In genomic region chr6:57116776-57117175, GRCh38 we compare ENCODE assay signal across 19 cellular contexts.
"Had no signal": no experiment of that assay in that cellular context is flagged by ENCODE, and none has a peak within 500 bp of the region (broad histone marks: within the 10 kb centered on the region; RNA-seq: fewer than 3 reads in every experiment).

No MANE protein-coding gene starts in this region.

- H3K4me3 ChIP-seq: esophagus squamous epithelium, gastrocnemius medialis, left lung, spleen, testis had no signal

- H3K27ac Mint-ChIP-seq: activated CD4-positive, alpha-beta T cell treated with anti-CD3 and anti-CD28 coated beads, Interleukin-2, amount 10 ng/mL, durations not matched to agents 7 days and 5 days; activated CD8-positive, alpha-beta T cell treated with anti-CD3 and anti-CD28 coated beads, Interleukin-2, amount 10 ng/mL, durations not matched to agents 7 days and 5 days; activated naive CD4-positive, alpha-beta T cell treated with anti-CD3 and anti-CD28 coated beads, Interleukin-2, amount 50 U/mL, for 24 hours; activated T-cell treated with anti-CD3 and anti-CD28 coated beads, Interleukin-2, amount 50 U/mL, for 72 hours; effector memory CD8-positive, alpha-beta T cell; naive thymus-derived CD8-positive, alpha-beta T cell; stimulated activated memory B cell treated with anti-CD40 and anti-IgM and Interleukin-4, amounts not matched to agents 10 μg/mL and 1 μg/mL and 100 μg/mL, for 72 hours; T-cell had no signal

- H3K36me3 ChIP-seq: gastrocnemius medialis, neutrophil, spleen had no signal

- H3K4me3 Mint-ChIP-seq: activated CD4-positive, alpha-beta T cell treated with anti-CD3 and anti-CD28 coated beads, Interleukin-2, amount 10 ng/mL, durations not matched to agents 7 days and 5 days; activated CD8-positive, alpha-beta T cell treated with anti-CD3 and anti-CD28 coated beads, Interleukin-2, amount 10 ng/mL, durations not matched to agents 7 days and 5 days; activated naive CD4-positive, alpha-beta T cell treated with anti-CD3 and anti-CD28 coated beads, Interleukin-2, amount 50 U/mL, for 24 hours; activated T-cell treated with anti-CD3 and anti-CD28 coated beads, Interleukin-2, amount 50 U/mL, for 72 hours; effector memory CD8-positive, alpha-beta T cell; naive thymus-derived CD8-positive, alpha-beta T cell; stimulated activated memory B cell treated with anti-CD40 and anti-IgM and Interleukin-4, amounts not matched to agents 10 μg/mL and 1 μg/mL and 100 μg/mL, for 72 hours; T-cell had no signal

- H3K27ac ChIP-seq: esophagus squamous epithelium, gastrocnemius medialis, left lung, neutrophil, spleen, testis had no signal

- H3K4me1 ChIP-seq: esophagus squamous epithelium, gastrocnemius medialis had no signal

- ATAC-seq: activated CD8-positive, alpha-beta T cell treated with anti-CD3 and anti-CD28 coated beads, Interleukin-2, amount 10 ng/mL, durations not matched to agents 7 days and 5 days; activated T-cell treated with anti-CD3 and anti-CD28 coated beads, Interleukin-2, amount 50 U/mL, for 72 hours; effector memory CD8-positive, alpha-beta T cell; gastrocnemius medialis; left lung; naive thymus-derived CD8-positive, alpha-beta T cell; stimulated activated memory B cell treated with anti-CD40 and anti-IgM and Interleukin-4, amounts not matched to agents 10 μg/mL and 1 μg/mL and 100 μg/mL, for 72 hours; T-cell had no signal

- H3K27me3 ChIP-seq: esophagus squamous epithelium, gastrocnemius medialis, left lung, neutrophil, spleen, testis had no signal

- H3K9me3 ChIP-seq: esophagus squamous epithelium, gastrocnemius medialis, left lung, neutrophil, spleen, testis had no signal

- H3K27me3 Mint-ChIP-seq: activated CD4-positive, alpha-beta T cell treated with anti-CD3 and anti-CD28 coated beads, Interleukin-2, amount 10 ng/mL, durations not matched to agents 7 days and 5 days; activated naive CD4-positive, alpha-beta T cell treated with anti-CD3 and anti-CD28 coated beads, Interleukin-2, amount 50 U/mL, for 24 hours; effector memory CD8-positive, alpha-beta T cell; naive thymus-derived CD8-positive, alpha-beta T cell; stimulated activated memory B cell treated with anti-CD40 and anti-IgM and Interleukin-4, amounts not matched to agents 10 μg/mL and 1 μg/mL and 100 μg/mL, for 72 hours; T-cell had no signal

- H3K9me3 Mint-ChIP-seq: effector memory CD8-positive, alpha-beta T cell had no signal

- DNase-seq: activated CD4-positive, alpha-beta T cell treated with anti-CD3 and anti-CD28 coated beads, Interleukin-2, amount 10 ng/mL, durations not matched to agents 7 days and 5 days; activated CD8-positive, alpha-beta memory T cell treated with anti-CD3 and anti-CD28 coated beads, Interleukin-2, amount 50 U/mL, for 48 hours; activated CD8-positive, alpha-beta T cell treated with anti-CD3 and anti-CD28 coated beads, Interleukin-2, amount 10 ng/mL, durations not matched to agents 7 days and 5 days; activated gamma-delta T cell; activated T-cell treated with anti-CD3 and anti-CD28 coated beads, Interleukin-2, amount 50 U/mL, for 72 hours; effector memory CD8-positive, alpha-beta T cell; esophagus squamous epithelium; gastrocnemius medialis; head of caudate nucleus; left lung; naive thymus-derived CD8-positive, alpha-beta T cell; spleen; stimulated activated CD4-positive, alpha-beta T cell treated with anti-CD3 and anti-CD28 coated beads, Interleukin-4, amount 100 ng/mL, for 4 hours; T-cell; T-helper 9 cell; testis had no signal
